8 cellular contexts compared by ENCODE assay signal in the genomic region with DNA sequence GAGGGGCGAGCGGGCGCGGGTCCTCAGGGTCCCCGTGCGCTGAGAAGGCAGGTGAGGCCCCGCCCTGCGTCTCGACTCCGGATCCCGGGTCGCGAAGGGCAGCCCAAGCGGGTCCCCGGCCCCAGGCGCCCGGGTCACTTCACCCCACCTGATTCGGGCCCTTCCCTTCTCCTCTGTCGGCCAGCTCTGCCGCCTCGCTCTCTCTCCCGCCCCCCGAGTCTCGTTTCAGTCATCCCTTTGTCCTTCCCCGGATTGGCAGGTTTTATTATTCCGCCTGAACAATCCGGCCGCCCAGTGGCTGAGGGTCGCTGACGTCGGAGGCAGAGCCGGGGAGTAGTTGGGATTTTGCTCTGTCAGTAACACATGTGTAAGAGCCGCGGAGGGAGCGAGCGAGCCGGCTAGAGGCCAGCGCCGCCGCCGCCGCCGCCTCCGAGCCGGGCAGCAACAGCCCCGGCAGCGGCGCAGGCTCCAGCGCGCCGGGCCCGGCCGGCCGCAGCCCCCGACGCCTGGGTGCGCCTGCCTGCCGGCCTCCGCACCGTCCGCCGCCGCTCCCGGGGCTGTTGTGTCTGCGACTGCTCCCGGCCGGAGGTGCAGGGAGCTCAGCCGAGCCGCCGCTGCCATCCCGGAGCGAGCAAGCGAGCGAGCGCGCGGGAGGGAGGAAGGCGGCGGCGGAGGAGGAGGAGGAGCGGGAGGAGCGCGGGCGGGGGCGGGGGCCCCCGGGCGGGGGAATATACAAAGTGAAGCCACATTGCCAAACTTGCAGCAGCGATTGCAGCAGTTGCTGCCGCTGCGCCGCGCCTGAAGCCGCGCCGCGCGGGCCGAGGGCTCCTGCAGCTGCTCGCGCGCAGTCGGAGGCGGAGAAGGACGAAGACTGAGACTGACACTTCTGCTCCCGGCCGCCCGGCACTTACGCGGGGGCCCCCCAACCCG. TPM values are rescaled to one million over a fixed set of nuclear protein-coding genes. Genes with fewer than 3 reads are reported as not detected.
DNase-seq lines count a peak whose midpoint lies in the region; ATAC-seq, FAIRE-seq and TF ChIP-seq lines count a peak whose summit lies in the region.

A gene with protein sequence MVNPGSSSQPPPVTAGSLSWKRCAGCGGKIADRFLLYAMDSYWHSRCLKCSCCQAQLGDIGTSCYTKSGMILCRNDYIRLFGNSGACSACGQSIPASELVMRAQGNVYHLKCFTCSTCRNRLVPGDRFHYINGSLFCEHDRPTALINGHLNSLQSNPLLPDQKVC (plus strand): TSS at position 760 of the 930 bp plus-strand sequence. CDS start 3,136 bp downstream, outside the sequence.

- H3K9me3 ChIP-seq in pancreas (no peaks in the 10 kb centered on the region), tibial artery (no peaks in the 10 kb centered on the region)

- FAIRE-seq in GM12892 (lab: Jason Lieb, UNC) (peak; percentile 92), pancreas (lab: Jason Lieb, UNC) (peak; percentile 51)

- DNase-seq in GM12892 (ENCODE audit: insufficient read length), result peak; percentile 67
- peak; percentile 95 for DNase-seq in NCI-H1436 (lab: John Stamatoyannopoulos, UW)
- DNase-seq in SW480 (ENCODE audit: low spot score), result peak; percentile 97
- peak; percentile 88 for DNase-seq in activated naive CD8-positive, alpha-beta T cell treated with anti-CD3 and anti-CD28 coated beads, Interleukin-2, amount 50 U/mL, for 24 hours
- DNase-seq in Right ventricle myocardium inferior (ENCODE audit: missing footprints), result peak; percentile 97
- DNase-seq in pancreas, result peak; percentile 93 to 97 (median 96)
- DNase-seq in tibial artery, result peak; percentile 98 to 99

- peaks cover 5% of the 10 kb centered on the region for H3K27me3 Mint-ChIP-seq in activated naive CD8-positive, alpha-beta T cell treated with anti-CD3 and anti-CD28 coated beads, Interleukin-2, amount 50 U/mL, for 24 hours

- H3K9me3 Mint-ChIP-seq in activated naive CD8-positive, alpha-beta T cell treated with anti-CD3 and anti-CD28 coated beads, Interleukin-2, amount 50 U/mL, for 24 hours, result no peaks in the 10 kb centered on the region

- H3K36me3 Mint-ChIP-seq in activated naive CD8-positive, alpha-beta T cell treated with anti-CD3 and anti-CD28 coated beads, Interleukin-2, amount 50 U/mL, for 24 hours (ENCODE audit: low read depth), result peaks cover 15% of the 10 kb centered on the region

- peak within 1 kb of the TSS; percentile 85 for H3K4me3 Mint-ChIP-seq in activated naive CD8-positive, alpha-beta T cell treated with anti-CD3 and anti-CD28 coated beads, Interleukin-2, amount 50 U/mL, for 24 hours

- peaks cover 41% of the 10 kb centered on the region for H3K4me1 Mint-ChIP-seq in activated naive CD8-positive, alpha-beta T cell treated with anti-CD3 and anti-CD28 coated beads, Interleukin-2, amount 50 U/mL, for 24 hours

- H3K4me1 ChIP-seq in pancreas (peaks cover 2 to 16% (median 6%) of the 10 kb centered on the region in 3 donors), tibial artery (peaks cover 0 to 19% (median 11%) of the 10 kb centered on the region in 4 donors)

- TF ChIP-seq CTCF in pancreas (IDR thresholded peaks at IDR 0.05) (no peak), tibial artery (IDR thresholded peaks at IDR 0.05) (peak in 1 of 2 experiments; percentile 24)

- TF ChIP-seq POLR2A in GM12892 (IDR thresholded peaks at IDR 0.05; ENCODE audit: low read depth, low read length), result peak; percentile 62; the same call in 1 of the 2 replicates

- H3K27me3 ChIP-seq in pancreas, result no peaks in the 10 kb centered on the region
- no peaks in the 10 kb centered on the region for H3K27me3 ChIP-seq in tibial artery

- H3K27ac Mint-ChIP-seq in activated naive CD8-positive, alpha-beta T cell treated with anti-CD3 and anti-CD28 coated beads, Interleukin-2, amount 50 U/mL, for 24 hours, result peak within 1 kb of the TSS; percentile 86

- ATAC-seq in HG02840 (IDR thresholded peaks at IDR 0.05; ENCODE audit: low FRiP score, unreplicated experiment) (peak; percentile 83), Right ventricle myocardium inferior (peak; percentile 91), pancreas (peak; percentile 75 to 85 (median 80))
- peak; percentile 90 for ATAC-seq in activated naive CD8-positive, alpha-beta T cell treated with anti-CD3 and anti-CD28 coated beads, Interleukin-2, amount 50 U/mL, for 24 hours

- intact Hi-C loops in Right ventricle myocardium inferior (cut with DNase I) (loop anchor here (1.0 to 10.0 kb wide), 5 partner anchors 196 to 934 kb away; a partner anchor contains a TSS), pancreas (cut with DNase I) (no loop called here), tibial artery (cut with DNase I; ENCODE audit: low total_unique reads) (loop anchor here (5.0 kb wide), 1 partner anchor 734 kb away; no protein-coding TSS in a partner anchor)

- H3K27ac ChIP-seq in pancreas (peak within 1 kb of the TSS; percentile 87 to 97 (median 95)), tibial artery (peak within 1 kb of the TSS; percentile 94 to 98)

- H3K4me3 ChIP-seq in pancreas (peak within 1 kb of the TSS; percentile 59 to 80 (median 65)), tibial artery (peak within 1 kb of the TSS; percentile 65 to 79)

- WGBS in pancreas, 2 donors, result 0% methylated on average over 85 to 110 of the region's 110 CpGs

- H3K36me3 ChIP-seq in pancreas (no peaks in the 10 kb centered on the region), tibial artery (no peaks in the 10 kb centered on the region)

RNA-seq across cellular contexts. Expression of the gene that starts here (rescaled TPM):
- polyA plus RNA-seq in GM12892 (2012; ENCODE audit: missing spikeins), result 17.0 TPM
- total RNA-seq in Right ventricle myocardium inferior, result 44.3 TPM
- 10 to 100 TPM; 10.5 to 35.1 (median 19.3) TPM for total RNA-seq in pancreas
- polyA plus RNA-seq in pancreas, result 10 to 100 TPM; 20.1 to 22.8 TPM

Comparison
In these comparisons a context has a peak if more than half of its experiments do, and no peak if none do; other contexts are left out.
1. Peak in every context shown above with its lines: DNase-seq, ATAC-seq, H3K4me3 ChIP-seq and H3K27ac ChIP-seq.
2. intact Hi-C loops: an anchor here in Right ventricle myocardium inferior (1.0 to 10.0 kb wide) and tibial artery (5.0 kb wide); none called in pancreas.